ENCODE assay signal across 1 cellular context in the genomic region with DNA sequence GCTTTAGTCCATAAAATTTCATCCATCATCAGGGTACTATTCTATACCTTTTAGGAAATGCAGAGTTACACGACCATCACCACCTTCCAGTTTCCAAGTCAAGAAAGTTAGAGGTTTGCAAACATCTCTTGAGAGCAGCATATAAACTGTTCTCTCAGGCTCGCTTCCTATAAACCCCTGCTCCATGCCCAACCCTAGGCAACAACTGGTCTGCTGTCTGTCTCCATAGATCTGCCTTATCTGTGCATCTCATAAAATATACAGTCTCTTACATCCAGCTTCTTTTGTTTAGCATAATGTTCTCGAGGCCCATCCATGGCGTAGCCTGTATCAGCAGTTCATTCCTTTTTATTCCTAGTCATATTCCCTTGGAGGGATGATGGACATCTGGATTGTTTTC.
TF ChIP-seq lines count a peak whose summit lies in the region.

No MANE protein-coding gene starts in this region.

TF ChIP-seq in HepG2, 621 proteins besides CTCF, POLR2A, EP300 and RAD21:
- TF ChIP-seq, protein P1, sequence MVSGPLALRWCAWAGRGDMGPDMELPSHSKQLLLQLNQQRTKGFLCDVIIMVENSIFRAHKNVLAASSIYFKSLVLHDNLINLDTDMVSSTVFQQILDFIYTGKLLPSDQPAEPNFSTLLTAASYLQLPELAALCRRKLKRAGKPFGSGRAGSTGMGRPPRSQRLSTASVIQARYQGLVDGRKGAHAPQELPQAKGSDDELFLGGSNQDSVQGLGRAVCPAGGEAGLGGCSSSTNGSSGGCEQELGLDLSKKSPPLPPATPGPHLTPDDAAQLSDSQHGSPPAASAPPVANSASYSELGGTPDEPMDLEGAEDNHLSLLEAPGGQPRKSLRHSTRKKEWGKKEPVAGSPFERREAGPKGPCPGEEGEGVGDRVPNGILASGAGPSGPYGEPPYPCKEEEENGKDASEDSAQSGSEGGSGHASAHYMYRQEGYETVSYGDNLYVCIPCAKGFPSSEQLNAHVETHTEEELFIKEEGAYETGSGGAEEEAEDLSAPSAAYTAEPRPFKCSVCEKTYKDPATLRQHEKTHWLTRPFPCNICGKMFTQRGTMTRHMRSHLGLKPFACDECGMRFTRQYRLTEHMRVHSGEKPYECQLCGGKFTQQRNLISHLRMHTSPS (CRISPR knock-in tag; IDR thresholded peaks at IDR 0.05; ENCODE audit: low read depth), result no peak
- 0 out of 2 replicates have a peak, but pooled peaks have one; percentile 34 for TF ChIP-seq ZNF317 (CRISPR knock-in tag; IDR thresholded peaks at IDR 0.05)
